ENCODE assay signal across 1 cellular context in genomic region chr3:20056727-20057611, GRCh38.
A peak's percentile ranks its signal among the peaks of the same experiment; 100 is the strongest.
TF ChIP-seq lines count a peak whose summit lies in the region.

No MANE protein-coding gene starts in this region.

TF ChIP-seq in GM12878, 131 proteins besides CTCF, POLR2A, EP300 and RAD21 (continued from another document):
- TF ChIP-seq CREM (IDR thresholded peaks at IDR 0.05; ENCODE audit: low read depth), result no peak
- TF ChIP-seq RUNX3 (IDR thresholded peaks at IDR 0.05; ENCODE audit: low read length), result peak; percentile 23; the same call in 1 of the 2 replicates
- TF ChIP-seq SP1 (IDR thresholded peaks at IDR 0.05; ENCODE audit: low read depth, low read length), result no peak
- TF ChIP-seq ZNF592 (IDR thresholded peaks at IDR 0.05), result no peak
- peak; percentile 49; the same call in 1 of the 2 replicates for TF ChIP-seq ATF2 (IDR thresholded peaks at IDR 0.05; ENCODE audit: low read length)
- TF ChIP-seq NFIC (IDR thresholded peaks at IDR 0.05; ENCODE audit: low read depth, low read length), result peak; percentile 30; the same call in 1 of the 2 replicates
- TF ChIP-seq JUNB (IDR thresholded peaks at IDR 0.05), result peak; percentile 88
- TF ChIP-seq SMAD1 (IDR thresholded peaks at IDR 0.05; ENCODE audit: low read depth, partially characterized antibody), result no peak
- TF ChIP-seq RBBP5 (conservative IDR thresholded peaks at IDR 0.05), result no peak
- TF ChIP-seq, protein P1, sequence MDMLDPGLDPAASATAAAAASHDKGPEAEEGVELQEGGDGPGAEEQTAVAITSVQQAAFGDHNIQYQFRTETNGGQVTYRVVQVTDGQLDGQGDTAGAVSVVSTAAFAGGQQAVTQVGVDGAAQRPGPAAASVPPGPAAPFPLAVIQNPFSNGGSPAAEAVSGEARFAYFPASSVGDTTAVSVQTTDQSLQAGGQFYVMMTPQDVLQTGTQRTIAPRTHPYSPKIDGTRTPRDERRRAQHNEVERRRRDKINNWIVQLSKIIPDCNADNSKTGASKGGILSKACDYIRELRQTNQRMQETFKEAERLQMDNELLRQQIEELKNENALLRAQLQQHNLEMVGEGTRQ (IDR thresholded peaks at IDR 0.05; ENCODE audit: borderline replicate concordance, low read depth, low read length), result no peak
- TF ChIP-seq IKZF2 (IDR thresholded peaks at IDR 0.05), result peak; percentile 36 to 42; a peak in 2 of 4 replicates
- peak in 1 of 2 experiments; percentile 62; a peak in 1 of 4 replicates for TF ChIP-seq ETV6 (conservative IDR thresholded peaks at IDR 0.05 in 1 of 2, IDR thresholded peaks at IDR 0.05 in 1 of 2; ENCODE audit: borderline replicate concordance in 1 of 2, low read depth in 1 of 2)
- TF ChIP-seq ASH2L (IDR thresholded peaks at IDR 0.05; ENCODE audit: borderline replicate concordance, low read depth), result no peak
- TF ChIP-seq STAT3 (IDR thresholded peaks at IDR 0.05; ENCODE audit: low read depth, low read length), result no peak
- no peak for TF ChIP-seq SMARCA5 (IDR thresholded peaks at IDR 0.05)
- no peak for TF ChIP-seq KDM1A (IDR thresholded peaks at IDR 0.05; ENCODE audit: borderline replicate concordance)
- TF ChIP-seq MTA3 (IDR thresholded peaks at IDR 0.05; ENCODE audit: borderline replicate concordance, low read length), result no peak
- TF ChIP-seq TCF12 (IDR thresholded peaks at IDR 0.05; ENCODE audit: low read depth, low read length), result no peak
- no peak for TF ChIP-seq IRF3 (IDR thresholded peaks at IDR 0.05)
- TF ChIP-seq EGR1 (IDR thresholded peaks at IDR 0.05; ENCODE audit: borderline replicate concordance in 1 of 2, low read depth in 2 of 2, low read length in 2 of 2), result no peak
- TF ChIP-seq, protein P2, sequence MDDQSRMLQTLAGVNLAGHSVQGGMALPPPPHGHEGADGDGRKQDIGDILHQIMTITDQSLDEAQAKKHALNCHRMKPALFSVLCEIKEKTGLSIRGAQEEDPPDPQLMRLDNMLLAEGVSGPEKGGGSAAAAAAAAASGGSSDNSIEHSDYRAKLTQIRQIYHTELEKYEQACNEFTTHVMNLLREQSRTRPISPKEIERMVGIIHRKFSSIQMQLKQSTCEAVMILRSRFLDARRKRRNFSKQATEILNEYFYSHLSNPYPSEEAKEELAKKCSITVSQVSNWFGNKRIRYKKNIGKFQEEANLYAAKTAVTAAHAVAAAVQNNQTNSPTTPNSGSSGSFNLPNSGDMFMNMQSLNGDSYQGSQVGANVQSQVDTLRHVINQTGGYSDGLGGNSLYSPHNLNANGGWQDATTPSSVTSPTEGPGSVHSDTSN (IDR thresholded peaks at IDR 0.05; ENCODE audit: insufficient replicate concordance, low read depth, low read length), result no peak
- TF ChIP-seq, protein P3, sequence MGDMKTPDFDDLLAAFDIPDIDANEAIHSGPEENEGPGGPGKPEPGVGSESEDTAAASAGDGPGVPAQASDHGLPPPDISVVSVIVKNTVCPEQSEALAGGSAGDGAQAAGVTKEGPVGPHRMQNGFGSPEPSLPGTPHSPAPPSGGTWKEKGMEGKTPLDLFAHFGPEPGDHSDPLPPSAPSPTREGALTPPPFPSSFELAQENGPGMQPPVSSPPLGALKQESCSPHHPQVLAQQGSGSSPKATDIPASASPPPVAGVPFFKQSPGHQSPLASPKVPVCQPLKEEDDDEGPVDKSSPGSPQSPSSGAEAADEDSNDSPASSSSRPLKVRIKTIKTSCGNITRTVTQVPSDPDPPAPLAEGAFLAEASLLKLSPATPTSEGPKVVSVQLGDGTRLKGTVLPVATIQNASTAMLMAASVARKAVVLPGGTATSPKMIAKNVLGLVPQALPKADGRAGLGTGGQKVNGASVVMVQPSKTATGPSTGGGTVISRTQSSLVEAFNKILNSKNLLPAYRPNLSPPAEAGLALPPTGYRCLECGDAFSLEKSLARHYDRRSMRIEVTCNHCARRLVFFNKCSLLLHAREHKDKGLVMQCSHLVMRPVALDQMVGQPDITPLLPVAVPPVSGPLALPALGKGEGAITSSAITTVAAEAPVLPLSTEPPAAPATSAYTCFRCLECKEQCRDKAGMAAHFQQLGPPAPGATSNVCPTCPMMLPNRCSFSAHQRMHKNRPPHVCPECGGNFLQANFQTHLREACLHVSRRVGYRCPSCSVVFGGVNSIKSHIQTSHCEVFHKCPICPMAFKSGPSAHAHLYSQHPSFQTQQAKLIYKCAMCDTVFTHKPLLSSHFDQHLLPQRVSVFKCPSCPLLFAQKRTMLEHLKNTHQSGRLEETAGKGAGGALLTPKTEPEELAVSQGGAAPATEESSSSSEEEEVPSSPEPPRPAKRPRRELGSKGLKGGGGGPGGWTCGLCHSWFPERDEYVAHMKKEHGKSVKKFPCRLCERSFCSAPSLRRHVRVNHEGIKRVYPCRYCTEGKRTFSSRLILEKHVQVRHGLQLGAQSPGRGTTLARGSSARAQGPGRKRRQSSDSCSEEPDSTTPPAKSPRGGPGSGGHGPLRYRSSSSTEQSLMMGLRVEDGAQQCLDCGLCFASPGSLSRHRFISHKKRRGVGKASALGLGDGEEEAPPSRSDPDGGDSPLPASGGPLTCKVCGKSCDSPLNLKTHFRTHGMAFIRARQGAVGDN (IDR thresholded peaks at IDR 0.05), result no peak
- TF ChIP-seq NR2C2 (IDR thresholded peaks at IDR 0.05; ENCODE audit: borderline replicate concordance, control insufficient read depth, insufficient read length, low read depth), result no peak
- TF ChIP-seq ELK1 (IDR thresholded peaks at IDR 0.05; ENCODE audit: low read depth, low read length), result no peak
- no peak for TF ChIP-seq TCF7 (IDR thresholded peaks at IDR 0.05; ENCODE audit: borderline replicate concordance)
- TF ChIP-seq E2F8 (IDR thresholded peaks at IDR 0.05; ENCODE audit: low read depth, partially characterized antibody), result no peak
